Comparison of ENCODE assay signal across 1 cellular context in the genomic region with DNA sequence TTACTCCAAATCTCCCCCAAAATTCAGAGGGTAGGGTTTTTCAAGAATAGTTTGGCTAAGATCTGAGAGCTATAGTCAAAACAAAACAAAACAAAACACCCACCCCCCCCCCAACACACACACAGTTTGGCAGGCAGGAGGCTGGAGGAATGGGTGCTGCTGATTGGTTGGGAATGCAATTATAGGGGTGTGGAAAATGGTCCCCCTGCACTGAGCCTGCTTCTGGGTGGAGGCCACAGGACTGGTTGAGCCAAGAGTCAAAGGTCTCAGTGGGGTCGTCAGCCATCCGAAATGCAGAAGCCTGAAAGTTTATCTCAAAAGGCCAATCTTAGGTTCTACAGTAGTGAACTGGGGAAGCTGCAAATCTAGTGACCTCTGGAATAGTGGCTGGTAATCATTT.
TF ChIP-seq lines count a peak whose summit lies in the region.

No MANE protein-coding gene starts in this region.

TF ChIP-seq in HepG2, 621 proteins besides CTCF, POLR2A, EP300 and RAD21:
- no peak for TF ChIP-seq ELF4 (CRISPR knock-in tag; IDR thresholded peaks at IDR 0.05; ENCODE audit: borderline replicate concordance)
- TF ChIP-seq PHF8 (CRISPR knock-in tag; IDR thresholded peaks at IDR 0.05), result no peak
- TF ChIP-seq HIVEP1 (CRISPR knock-in tag; IDR thresholded peaks at IDR 0.05), result no peak
- TF ChIP-seq POGZ (CRISPR knock-in tag; IDR thresholded peaks at IDR 0.05), result no peak
- no peak for TF ChIP-seq NCOR1 (IDR thresholded peaks at IDR 0.05; ENCODE audit: borderline replicate concordance, low read length)
